29 cellular contexts compared by ENCODE assay signal in the genomic region with DNA sequence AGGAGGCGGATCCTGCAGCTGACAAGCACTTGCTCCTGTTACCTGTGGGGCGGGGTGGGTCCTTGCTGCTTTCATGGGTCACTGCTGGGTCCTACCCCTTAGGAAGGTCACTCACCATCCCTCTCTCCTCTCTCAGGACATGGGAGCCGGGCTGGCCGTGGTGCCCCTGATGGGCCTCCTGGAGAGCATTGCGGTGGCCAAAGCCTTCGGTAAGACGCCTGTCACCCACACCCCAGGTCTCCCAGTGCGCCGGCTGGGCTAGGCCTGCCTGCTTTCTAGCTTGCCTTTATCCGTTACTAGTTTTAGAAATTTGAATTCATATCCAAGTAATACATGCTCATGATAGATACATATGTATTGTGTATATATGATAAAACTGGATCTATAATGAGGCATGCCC.
"Had no signal": no experiment of that assay in that cellular context is flagged by ENCODE, and none has a peak within 500 bp of the region (broad histone marks: within the 10 kb centered on the region; RNA-seq: fewer than 3 reads in every experiment).

No MANE protein-coding gene starts in this region.

- H3K4me1 Mint-ChIP-seq: activated B cell treated with CpG ODN at 0.5 μM for 24 hours; activated CD8-positive, alpha-beta memory T cell treated with anti-CD3 and anti-CD28 coated beads, Interleukin-2, amount 10 ng/mL, durations not matched to agents 7 days and 5 days; activated naive CD4-positive, alpha-beta T cell treated with anti-CD3 and anti-CD28 coated beads, Interleukin-2, amount 10 ng/mL, durations not matched to agents 7 days and 5 days; activated naive CD8-positive, alpha-beta T cell treated with anti-CD3 and anti-CD28 coated beads, Interleukin-2, amount 10 ng/mL, durations not matched to agents 7 days and 5 days; brain had no signal

- H3K27me3 Mint-ChIP-seq: activated B cell treated with CpG ODN at 0.5 μM for 24 hours; activated CD8-positive, alpha-beta memory T cell treated with anti-CD3 and anti-CD28 coated beads, Interleukin-2, amount 10 ng/mL, durations not matched to agents 7 days and 5 days; activated CD8-positive, alpha-beta T cell treated with anti-CD3 and anti-CD28 coated beads for 36 hours; activated naive CD4-positive, alpha-beta T cell treated with anti-CD3 and anti-CD28 coated beads, Interleukin-2, amount 10 ng/mL, durations not matched to agents 7 days and 5 days; activated naive CD8-positive, alpha-beta T cell treated with anti-CD3 and anti-CD28 coated beads, Interleukin-2, amount 10 ng/mL, durations not matched to agents 7 days and 5 days; T-helper 17 cell had no signal

- DNase-seq: activated B cell treated with CpG ODN at 0.5 μM for 24 hours; activated CD4-positive, alpha-beta T cell treated with anti-CD3 and anti-CD28 coated beads for 48 hours; activated CD4-positive, alpha-beta T cell treated with anti-CD3 and anti-CD28 coated beads, Interleukin-2, amount 50 U/mL, for 1 hour; activated CD4-positive, alpha-beta T cell treated with anti-CD3 and anti-CD28 coated beads, Interleukin-2, amount 50 U/mL, for 48 hours; activated CD8-positive, alpha-beta memory T cell treated with anti-CD3 and anti-CD28 coated beads, Interleukin-2, amount 10 ng/mL, durations not matched to agents 7 days and 5 days; activated CD8-positive, alpha-beta memory T cell treated with anti-CD3 and anti-CD28 coated beads, Interleukin-2, amount 50 U/mL, for 4 hours; activated CD8-positive, alpha-beta T cell treated with anti-CD3 and anti-CD28 coated beads for 36 hours; activated effector memory CD4-positive, alpha-beta T cell treated with anti-CD3 and anti-CD28 coated beads, Interleukin-2, amount 50 U/mL, for 16 hours; activated naive CD4-positive, alpha-beta T cell treated with anti-CD3 and anti-CD28 coated beads, Interleukin-2, amount 10 ng/mL, durations not matched to agents 7 days and 5 days; activated naive CD8-positive, alpha-beta T cell treated with anti-CD3 and anti-CD28 coated beads, Interleukin-2, amount 10 ng/mL, durations not matched to agents 7 days and 5 days; activated T-cell treated with anti-CD3 and anti-CD28 coated beads, Interleukin-2, amount 50 U/mL, for 1 hour; activated T-cell treated with anti-CD3 and anti-CD28 coated beads, Interleukin-2, amount 50 U/mL, for 48 hours; central memory CD4-positive, alpha-beta T cell; cerebellar nuclear complex; colonic mucosa; effector CD8-positive, alpha-beta T cell; esophagus squamous epithelium; foreskin melanocyte; T-helper 1 cell; T-helper 17 cell; T1000; WERI-Rb-1 had no signal

- H3K27ac Mint-ChIP-seq: activated B cell treated with CpG ODN at 0.5 μM for 24 hours; activated CD8-positive, alpha-beta memory T cell treated with anti-CD3 and anti-CD28 coated beads, Interleukin-2, amount 10 ng/mL, durations not matched to agents 7 days and 5 days; activated CD8-positive, alpha-beta T cell treated with anti-CD3 and anti-CD28 coated beads for 36 hours; activated naive CD4-positive, alpha-beta T cell treated with anti-CD3 and anti-CD28 coated beads, Interleukin-2, amount 10 ng/mL, durations not matched to agents 7 days and 5 days; activated naive CD4-positive, alpha-beta T cell treated with anti-CD3 and anti-CD28 coated beads, Interleukin-2, amount 50 U/mL, for 72 hours; activated naive CD8-positive, alpha-beta T cell treated with anti-CD3 and anti-CD28 coated beads, Interleukin-2, amount 10 ng/mL, durations not matched to agents 7 days and 5 days; activated T-helper 1 cell treated with anti-CD3 and anti-CD28 coated beads, Interleukin-12 subunit alpha, Interleukin-12 subunit beta, Interleukin-2, Interleukin-4 antibody, amounts not matched to agents 30 ng/mL and 10 ng/mL and 1 ng/mL, durations not matched to agents 14 hours and 24 hours and 36 hours; activated T-helper 2 cell treated with anti-CD3 and anti-CD28 coated beads, Interferon-gamma antibody, Interleukin-2, Interleukin-4, amounts not matched to agents 10 μg/mL and 5 μg/mL and 100 μg/mL, durations not matched to agents 14 hours and 24 hours and 36 hours; brain; T-helper 17 cell; T-helper 2 cell treated with Interferon-gamma antibody and Interleukin-4, amounts not matched to agents 5 μg/mL and 100 μg/mL, for 36 hours had no signal

- H3K4me3 Mint-ChIP-seq: activated B cell treated with CpG ODN at 0.5 μM for 24 hours; activated CD8-positive, alpha-beta memory T cell treated with anti-CD3 and anti-CD28 coated beads, Interleukin-2, amount 10 ng/mL, durations not matched to agents 7 days and 5 days; activated CD8-positive, alpha-beta T cell treated with anti-CD3 and anti-CD28 coated beads for 36 hours; activated naive CD4-positive, alpha-beta T cell treated with anti-CD3 and anti-CD28 coated beads, Interleukin-2, amount 10 ng/mL, durations not matched to agents 7 days and 5 days; activated naive CD8-positive, alpha-beta T cell treated with anti-CD3 and anti-CD28 coated beads, Interleukin-2, amount 10 ng/mL, durations not matched to agents 7 days and 5 days; activated T-helper 1 cell treated with anti-CD3 and anti-CD28 coated beads, Interleukin-12 subunit alpha, Interleukin-12 subunit beta, Interleukin-2, Interleukin-4 antibody, amounts not matched to agents 30 ng/mL and 10 ng/mL and 1 ng/mL, durations not matched to agents 14 hours and 24 hours and 36 hours; brain; T-helper 17 cell; T-helper 2 cell treated with Interferon-gamma antibody and Interleukin-4, amounts not matched to agents 5 μg/mL and 100 μg/mL, for 36 hours had no signal

- ATAC-seq: activated CD4-positive, CD25-positive, alpha-beta regulatory T cell treated with anti-CD3 and anti-CD28 coated beads, Interleukin-2, amount 50 U/mL, for 24 hours; activated CD8-positive, alpha-beta memory T cell treated with anti-CD3 and anti-CD28 coated beads, Interleukin-2, amount 10 ng/mL, durations not matched to agents 7 days and 5 days; activated CD8-positive, alpha-beta T cell treated with anti-CD3 and anti-CD28 coated beads for 36 hours; activated naive CD4-positive, alpha-beta T cell treated with anti-CD3 and anti-CD28 coated beads, Interleukin-2, amount 50 U/mL, for 72 hours; gastroesophageal sphincter; T-helper 17 cell had no signal
